Comparison of ENCODE assay signal across 23 cellular contexts in genomic region chr15:55016225-55016624, GRCh38.
"Had no signal": no experiment of that assay in that cellular context is flagged by ENCODE, and none has a peak within 500 bp of the region (broad histone marks: within the 10 kb centered on the region; RNA-seq: fewer than 3 reads in every experiment).

No MANE protein-coding gene starts in this region.

- H3K9me3 Mint-ChIP-seq: effector memory CD8-positive, alpha-beta T cell; memory B cell; neural crest cell had no signal

- H3K36me3 Mint-ChIP-seq: memory B cell; naive thymus-derived CD4-positive, alpha-beta T cell had no signal

- H3K4me3 Mint-ChIP-seq: effector memory CD8-positive, alpha-beta T cell; memory B cell; naive thymus-derived CD4-positive, alpha-beta T cell; neural crest cell had no signal

- H3K36me3 ChIP-seq: esophagus muscularis mucosa, gastrocnemius medialis, heart right ventricle, left ventricle myocardium inferior, lower lobe of right lung, ovary, right atrium auricular region, stomach, thoracic aorta, transverse colon had no signal

- H3K4me3 ChIP-seq: esophagus muscularis mucosa, gastrocnemius medialis, heart right ventricle, left ventricle myocardium inferior, lower lobe of right lung, ovary, right atrium auricular region, stomach, thoracic aorta, transverse colon had no signal

- H3K27ac ChIP-seq: epithelial cell of prostate, esophagus muscularis mucosa, gastrocnemius medialis, left ventricle myocardium inferior, lower lobe of right lung, ovary, right atrium auricular region, stomach, thoracic aorta, transverse colon had no signal

- DNase-seq: effector memory CD8-positive, alpha-beta T cell; gastrocnemius medialis; heart right ventricle; hypothalamus; kidney; left cardiac atrium; left ventricle myocardium inferior; lower lobe of right lung; naive thymus-derived CD4-positive, alpha-beta T cell; nucleus accumbens; ovary; small intestine; stimulated activated CD4-positive, alpha-beta T cell treated with anti-CD3 and anti-CD28 coated beads, Interleukin-12 subunit alpha, Interleukin-12 subunit beta, amount 100 ng/mL, for 4 hours; stimulated activated naive CD4-positive, alpha-beta T cell; stomach; substantia nigra; transverse colon had no signal

- H3K27me3 ChIP-seq: esophagus muscularis mucosa, gastrocnemius medialis, heart right ventricle, ovary, right atrium auricular region, transverse colon had no signal

- H3K27ac Mint-ChIP-seq: effector memory CD8-positive, alpha-beta T cell; memory B cell; naive thymus-derived CD4-positive, alpha-beta T cell had no signal

- ATAC-seq: effector memory CD8-positive, alpha-beta T cell; gastrocnemius medialis; heart right ventricle; left cardiac atrium; lower lobe of right lung; naive thymus-derived CD4-positive, alpha-beta T cell had no signal

- H3K9me3 ChIP-seq: esophagus muscularis mucosa, gastrocnemius medialis, heart right ventricle, left ventricle myocardium inferior, lower lobe of right lung, ovary, right atrium auricular region, stomach, thoracic aorta, transverse colon had no signal

- H3K4me1 Mint-ChIP-seq: memory B cell; naive thymus-derived CD4-positive, alpha-beta T cell; neural crest cell had no signal
